16 cellular contexts compared by ENCODE assay signal in the genomic region with DNA sequence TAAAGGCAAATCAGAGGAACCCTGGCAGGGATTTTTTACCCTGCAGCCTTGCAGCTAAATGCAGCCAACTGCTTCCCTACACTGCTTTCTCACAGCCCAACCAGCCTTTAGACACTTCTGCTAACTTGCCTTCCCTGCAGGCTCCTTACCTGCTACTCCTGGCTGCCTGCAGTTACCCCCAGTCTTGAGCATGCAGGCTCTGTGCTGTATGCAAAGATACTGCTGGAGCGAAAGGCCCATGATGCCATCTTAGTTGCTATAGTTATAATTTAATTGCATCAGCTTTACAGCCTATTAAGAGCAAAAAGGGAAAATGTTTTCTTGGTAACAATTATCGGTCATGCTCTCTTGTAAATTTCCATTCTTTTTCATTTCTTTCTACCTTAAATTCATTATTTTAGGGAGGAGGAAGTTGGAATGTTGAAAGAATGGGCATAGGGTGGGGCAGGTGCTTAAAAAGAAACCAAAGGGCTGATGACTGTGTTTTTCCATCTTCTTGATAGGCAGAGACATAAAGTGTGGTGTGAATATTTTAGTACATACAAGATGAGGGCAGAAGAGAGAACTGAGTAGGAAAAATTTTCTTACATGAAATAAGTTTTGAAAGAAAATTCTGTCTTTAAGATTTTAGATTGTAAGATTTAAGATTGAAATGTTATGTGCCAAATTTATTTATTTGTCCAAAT. TPM values are rescaled to one million over a fixed set of nuclear protein-coding genes. Genes with fewer than 3 reads are reported as not detected.
DNase-seq lines count a peak whose midpoint lies in the region; ATAC-seq and TF ChIP-seq lines count a peak whose summit lies in the region.
"Had no signal": no experiment of that assay in that cellular context is flagged by ENCODE, and none has a peak within 500 bp of the region (broad histone marks: within the 10 kb centered on the region; RNA-seq: fewer than 3 reads in every experiment).

No MANE protein-coding gene starts in this region.

- H3K4me3 Mint-ChIP-seq in activated CD4-positive, alpha-beta T cell treated with anti-CD3 and anti-CD28 coated beads for 36 hours = no peak overlapping the region
- no peak overlapping the region for H3K4me3 Mint-ChIP-seq in stimulated activated naive CD8-positive, alpha-beta T cell treated with anti-CD3 and anti-CD28 coated beads, Interleukin-15, amount 100 ng/mL, for 72 hours

- no peak overlapping the region for H3K4me2 ChIP-seq in PC-3 (ENCODE audit: low read length)

- H3F3A ChIP-seq in PC-3 (ENCODE audit: low read length, unreplicated experiment) = no peaks in the 10 kb centered on the region

- H4K20me1 ChIP-seq in PC-3 (ENCODE audit: low read length) = peaks cover 2% of the 10 kb centered on the region; the same call in 1 of the 2 replicates

- H3K9me3 ChIP-seq in PC-3 (ENCODE audit: low read length) = no peaks in the 10 kb centered on the region

- H3K79me2 ChIP-seq in PC-3 (ENCODE audit: low read length) = peaks cover 90% of the 10 kb centered on the region

- no peaks in the 10 kb centered on the region for H3K9me3 Mint-ChIP-seq in activated CD4-positive, alpha-beta T cell treated with anti-CD3 and anti-CD28 coated beads for 36 hours (ENCODE audit: low read depth)
- peaks cover 0 to 10% of the 10 kb centered on the region in 2 donors for H3K9me3 Mint-ChIP-seq in stimulated activated naive CD8-positive, alpha-beta T cell treated with anti-CD3 and anti-CD28 coated beads, Interleukin-15, amount 100 ng/mL, for 72 hours

- DNase-seq in activated CD4-positive, alpha-beta T cell treated with anti-CD3 and anti-CD28 coated beads for 36 hours = no peak
- no peak for DNase-seq in activated CD4-positive, alpha-beta T cell treated with anti-CD3 and anti-CD28 coated beads, Interleukin-2, amount 50 U/mL, for 48 hours
- DNase-seq in PC-3 (no peak), dorsolateral prefrontal cortex (no peak), NCI-H2196 treated with DMSO at 0.1 percent for 48 hours (lab: John Stamatoyannopoulos, UW; ENCODE audit: unreplicated experiment) (no peak), activated gamma-delta T cell treated with Interleukin-2 at 50 U/mL for 16 hours (no peak), H7 (no peak)
- DNase-seq in stimulated activated naive CD8-positive, alpha-beta T cell treated with anti-CD3 and anti-CD28 coated beads, Interleukin-15, amount 100 ng/mL, for 72 hours = no peak
- DNase-seq: ACHN; activated CD4-positive, CD25-positive, alpha-beta regulatory T cell treated with anti-CD3 and anti-CD28 coated beads, Interleukin-2, amount 50 U/mL, for 72 hours; IMR-90; NCI-H1092; NCI-H2171; stimulated activated CD4-positive, alpha-beta T cell treated with anti-CD3 and anti-CD28 coated beads, Interleukin-4, amount 100 ng/mL, for 4 hours; T-helper 1 cell had no signal

- peak overlapping the region; percentile 58 for H3K27ac Mint-ChIP-seq in activated CD4-positive, alpha-beta T cell treated with anti-CD3 and anti-CD28 coated beads for 36 hours
- H3K27ac Mint-ChIP-seq in stimulated activated naive CD8-positive, alpha-beta T cell treated with anti-CD3 and anti-CD28 coated beads, Interleukin-15, amount 100 ng/mL, for 72 hours = peak overlapping the region in 1 of 2 donors; percentile 35

- H3K36me3 ChIP-seq in PC-3 (ENCODE audit: low read depth, low read length) (peaks cover 42% of the 10 kb centered on the region), H7 (replicated peaks; ENCODE audit: control insufficient read depth, insufficient read depth, low read length) (peaks cover 5% of the 10 kb centered on the region)

- peak; percentile 60 for ATAC-seq in activated CD4-positive, alpha-beta T cell treated with anti-CD3 and anti-CD28 coated beads for 36 hours
- peak; percentile 22; the same call in 1 of the 2 replicates for ATAC-seq in PC-3
- peak; percentile 55 for ATAC-seq in stimulated activated naive CD8-positive, alpha-beta T cell treated with anti-CD3 and anti-CD28 coated beads, Interleukin-15, amount 100 ng/mL, for 72 hours
- ATAC-seq: left lobe of liver had no signal

- TF ChIP-seq CTCF in PC-3 (conservative IDR thresholded peaks at IDR 0.05; ENCODE audit: low read depth, low read length) = no peak
- TF ChIP-seq CTCF in dorsolateral prefrontal cortex (IDR thresholded peaks at IDR 0.05 in 54 of 56, conservative IDR thresholded peaks at IDR 0.05 in 2 of 56; ENCODE audit: low read depth in 1 of 56, partially characterized antibody in 56 of 56) = no peak

- BruUV-seq in PC-3 (replicated peaks; lab: Mats Ljungman, UMichigan) = no TSS peak

- no peaks in the 10 kb centered on the region; the same call in 1 of the 2 replicates for H3K4me1 ChIP-seq in PC-3 (ENCODE audit: insufficient read depth, low read length)

- H2AFZ ChIP-seq in PC-3 (ENCODE audit: low read length) = no peak overlapping the region

- intact Hi-C loops in activated CD4-positive, alpha-beta T cell treated with anti-CD3 and anti-CD28 coated beads for 36 hours (cut with DNase I, micrococcal nuclease) = no loop called here
- intact Hi-C loops in PC-3 (cut with micrococcal nuclease) = no loop called here
- intact Hi-C loops in dorsolateral prefrontal cortex (cut with DNase I) = no loop called here

- H3K9ac ChIP-seq in PC-3 (ENCODE audit: low read length) = no peak overlapping the region

- H3K27me3 ChIP-seq in PC-3 (ENCODE audit: low read length) (no peaks in the 10 kb centered on the region), dorsolateral prefrontal cortex (no peaks in the 10 kb centered on the region), H7 (ENCODE audit: control insufficient read depth, insufficient read depth, low read length) (no peaks in the 10 kb centered on the region)

- H3K4me3 ChIP-seq in PC-3 (ENCODE audit: low read length) = no peak overlapping the region
- H3K4me3 ChIP-seq in dorsolateral prefrontal cortex = no peak overlapping the region
- H3K4me3 ChIP-seq in H7 (ENCODE audit: insufficient read depth, low read depth, low read length) = no peak overlapping the region

- peaks cover 50% of the 10 kb centered on the region for H3K36me3 Mint-ChIP-seq in activated CD4-positive, alpha-beta T cell treated with anti-CD3 and anti-CD28 coated beads for 36 hours (ENCODE audit: low read depth)

- peaks cover 24% of the 10 kb centered on the region for H3K4me1 Mint-ChIP-seq in activated CD4-positive, alpha-beta T cell treated with anti-CD3 and anti-CD28 coated beads for 36 hours
- H3K4me1 Mint-ChIP-seq in stimulated activated naive CD8-positive, alpha-beta T cell treated with anti-CD3 and anti-CD28 coated beads, Interleukin-15, amount 100 ng/mL, for 72 hours = peaks cover 40% of the 10 kb centered on the region

- H3K9me2 ChIP-seq in PC-3 (replicated peaks; ENCODE audit: low read length) = no peaks in the 10 kb centered on the region

- no peaks in the 10 kb centered on the region for H3K27me3 Mint-ChIP-seq in activated CD4-positive, alpha-beta T cell treated with anti-CD3 and anti-CD28 coated beads for 36 hours
- no peaks in the 10 kb centered on the region for H3K27me3 Mint-ChIP-seq in stimulated activated naive CD8-positive, alpha-beta T cell treated with anti-CD3 and anti-CD28 coated beads, Interleukin-15, amount 100 ng/mL, for 72 hours

- CTCF ChIA-PET in activated CD4-positive, alpha-beta T cell treated with anti-CD3 and anti-CD28 coated beads for 36 hours (lab: Charles Lee) = no interaction called here
- CTCF ChIA-PET in PC-3 (lab: Charles Lee) = no interaction called here

- no peak overlapping the region for H3K27ac ChIP-seq in PC-3 (ENCODE audit: low read length)
- peak overlapping the region in 51 of 59 donors; percentile 1 to 83 (median 63) for H3K27ac ChIP-seq in dorsolateral prefrontal cortex

- POLR2A ChIA-PET in activated CD4-positive, alpha-beta T cell treated with anti-CD3 and anti-CD28 coated beads for 36 hours (lab: Charles Lee) = no interaction called here
- POLR2A ChIA-PET in PC-3 (lab: Charles Lee; ENCODE audit: unreplicated experiment) = no interaction called here

RNA-seq across cellular contexts. Expression of a gene that starts 20.0 kb away (rescaled TPM):
- 100 to 1,000 TPM; 131 to 154 TPM for total RNA-seq in activated CD4-positive, alpha-beta T cell treated with anti-CD3 and anti-CD28 coated beads for 36 hours
- total RNA-seq in PC-3 (2014; rRNA removed) = 94.5 and 98.6 TPM in 2 replicates
- 100 to 1,000 TPM in 69 of 120 experiments, 10 to 100 TPM in 51; 60.0 to 155 (median 102) TPM for total RNA-seq in dorsolateral prefrontal cortex
- 133 and 144 TPM in 2 replicates for total RNA-seq in H7 (2014; rRNA removed; shearing (Covaris generic))
